In genomic region chr2:131041402-131042160, GRCh38 we compare ENCODE assay signal across 19 cellular contexts. TPM values are rescaled to one million over a fixed set of nuclear protein-coding genes. Genes with fewer than 3 reads are reported as not detected.
A peak's percentile ranks its signal among the peaks of the same experiment; 100 is the strongest.
DNase-seq lines count a peak whose midpoint lies in the region; ATAC-seq, FAIRE-seq and TF ChIP-seq lines count a peak whose summit lies in the region.
"Had no signal": no experiment of that assay in that cellular context is flagged by ENCODE, and none has a peak within 500 bp of the region (broad histone marks: within the 10 kb centered on the region; RNA-seq: fewer than 3 reads in every experiment).

No MANE protein-coding gene starts in this region.

- POLR2A ChIA-PET in GM10248 (lab: Yijun Ruan, JAX): no interaction called here

- H3K4me1 Mint-ChIP-seq in activated CD8-positive, alpha-beta memory T cell treated with anti-CD3 and anti-CD28 coated beads, Interleukin-2, amount 10 ng/mL, durations not matched to agents 7 days and 5 days: peaks cover 30% of the 10 kb centered on the region

- 66 to 67% methylated on average over 8 to 14 of the region's 14 CpGs for whole genome bisulfite sequencing in body of pancreas, 2 donors
- WGBS in pancreas, 2 donors: 72% methylated on average over 14 of the region's 14 CpGs
- 93% methylated on average over 14 of the region's 14 CpGs for WGBS in prostate gland

- H3K36me3 ChIP-seq in KOPT-K1 (ENCODE audit: insufficient read depth, low read length) (peaks cover 7% of the 10 kb centered on the region; the same call in 1 of the 2 replicates), body of pancreas (replicated peaks in 1 of 2; ENCODE audit: insufficient read depth in 1 of 2, low read depth in 2 of 2) (no peaks in the 10 kb centered on the region), pancreas (peaks cover 0 to 2% (median 0%) of the 10 kb centered on the region in 3 donors), prostate gland (peaks cover 0 to 2% of the 10 kb centered on the region in 2 donors)
- H3K36me3 ChIP-seq: adrenal gland had no signal

- DNase-seq in activated CD8-positive, alpha-beta memory T cell treated with anti-CD3 and anti-CD28 coated beads, Interleukin-2, amount 10 ng/mL, durations not matched to agents 7 days and 5 days: no peak
- no peak for DNase-seq in activated CD8-positive, alpha-beta memory T cell treated with anti-CD3 and anti-CD28 coated beads, Interleukin-2, amount 50 U/mL, for 48 hours
- DNase-seq in body of pancreas (no peak), pancreas (no peak), GM10248 (ENCODE audit: extremely low spot score) (no peak), prostate gland (ENCODE audit: low spot score) (no peak), amygdala (lab: John Stamatoyannopoulos, UW) (no peak)
- DNase-seq: cerebellar nuclear complex, COR-L47, Karpas-422, mucosa of descending colon, upper lobe of left lung, WERI-Rb-1 had no signal

- peak; percentile 45 for ATAC-seq in activated CD8-positive, alpha-beta memory T cell treated with anti-CD3 and anti-CD28 coated beads, Interleukin-2, amount 10 ng/mL, durations not matched to agents 7 days and 5 days
- ATAC-seq in body of pancreas: no peak
- no peak for ATAC-seq in pancreas
- ATAC-seq: mucosa of descending colon had no signal

- no peaks in the 10 kb centered on the region for H3K9me3 Mint-ChIP-seq in activated CD8-positive, alpha-beta memory T cell treated with anti-CD3 and anti-CD28 coated beads, Interleukin-2, amount 10 ng/mL, durations not matched to agents 7 days and 5 days (ENCODE audit: low read depth)
- H3K9me3 Mint-ChIP-seq: GM23338 had no signal

- peaks cover 29% of the 10 kb centered on the region for H3K4me1 ChIP-seq in body of pancreas
- H3K4me1 ChIP-seq in pancreas: peaks cover 5 to 14% (median 10%) of the 10 kb centered on the region in 3 donors
- H3K4me1 ChIP-seq in prostate gland (replicated peaks): no peaks in the 10 kb centered on the region
- H3K4me1 ChIP-seq: adrenal gland, parathyroid adenoma had no signal

- H3K27ac ChIP-seq in KOPT-K1 (ENCODE audit: low read depth, low read length, poor library complexity, severe bottlenecking) (peak overlapping the region; percentile 40), body of pancreas (peak overlapping the region; percentile 75 to 80 (median 78)), pancreas (peak overlapping the region in 3 of 4 donors; percentile 1 to 64 (median 53)), prostate gland (no peak overlapping the region)
- H3K27ac ChIP-seq: adrenal gland, parathyroid adenoma, upper lobe of left lung, WERI-Rb-1 had no signal

- TF ChIP-seq POLR2A in body of pancreas (IDR thresholded peaks at IDR 0.05): no peak
- no peak for TF ChIP-seq POLR2A in prostate gland (IDR thresholded peaks at IDR 0.05)

- peaks cover 22% of the 10 kb centered on the region for H3K27me3 Mint-ChIP-seq in activated CD8-positive, alpha-beta memory T cell treated with anti-CD3 and anti-CD28 coated beads, Interleukin-2, amount 10 ng/mL, durations not matched to agents 7 days and 5 days

- H3K36me3 Mint-ChIP-seq in activated CD8-positive, alpha-beta memory T cell treated with anti-CD3 and anti-CD28 coated beads, Interleukin-2, amount 10 ng/mL, durations not matched to agents 7 days and 5 days: no peaks in the 10 kb centered on the region

- CTCF ChIA-PET in activated CD8-positive, alpha-beta memory T cell treated with anti-CD3 and anti-CD28 coated beads, Interleukin-2, amount 10 ng/mL, durations not matched to agents 7 days and 5 days (lab: Charles Lee): interaction anchor here (1.0 to 1.9 kb wide), 6 partner anchors 31 to 244 kb away, joined by 3 to 8 read pairs (median 4); no protein-coding TSS in a partner anchor
- CTCF ChIA-PET in GM10248 (lab: Yijun Ruan, JAX): interaction anchor here (1.4 to 1.9 kb wide), 2 partner anchors 17 to 34 kb away, joined by 3 to 6 read pairs; no protein-coding TSS in a partner anchor

- TF ChIP-seq CTCF in body of pancreas (IDR thresholded peaks at IDR 0.05): no peak
- no peak for TF ChIP-seq CTCF in pancreas (IDR thresholded peaks at IDR 0.05)
- TF ChIP-seq CTCF in GM10248 (IDR thresholded peaks at IDR 0.05; ENCODE audit: control extremely low read depth, extremely low read depth, low read depth, missing control alignments): no peak
- TF ChIP-seq CTCF in prostate gland (IDR thresholded peaks at IDR 0.05): no peak

- no peaks in the 10 kb centered on the region for H3K9me3 ChIP-seq in KOPT-K1 (ENCODE audit: insufficient read depth, low read length, poor library complexity, severe bottlenecking)
- H3K9me3 ChIP-seq in body of pancreas: no peaks in the 10 kb centered on the region
- H3K9me3 ChIP-seq in pancreas: no peaks in the 10 kb centered on the region
- no peaks in the 10 kb centered on the region for H3K9me3 ChIP-seq in prostate gland
- H3K9me3 ChIP-seq: adrenal gland, mucosa of descending colon, upper lobe of left lung had no signal

- intact Hi-C loops in body of pancreas (cut with DNase I): no loop called here
- intact Hi-C loops in pancreas (cut with DNase I): no loop called here
- intact Hi-C loops in prostate gland (cut with DNase I): no loop called here

- H3K4me3 Mint-ChIP-seq in activated CD8-positive, alpha-beta memory T cell treated with anti-CD3 and anti-CD28 coated beads, Interleukin-2, amount 10 ng/mL, durations not matched to agents 7 days and 5 days: peak overlapping the region; percentile 57
- H3K4me3 Mint-ChIP-seq: GM23338 had no signal

- FAIRE-seq in pancreas (lab: Jason Lieb, UNC): no peak
- FAIRE-seq: endometrium, GM12891 had no signal

- H3K4me3 ChIP-seq in body of pancreas: no peak overlapping the region
- peak overlapping the region in 2 of 4 donors; percentile 7 to 16 for H3K4me3 ChIP-seq in pancreas
- no peak overlapping the region for H3K4me3 ChIP-seq in prostate gland
- H3K4me3 ChIP-seq: adrenal gland, GM23338, mucosa of descending colon, upper lobe of left lung had no signal

- H3K27ac Mint-ChIP-seq in activated CD8-positive, alpha-beta memory T cell treated with anti-CD3 and anti-CD28 coated beads, Interleukin-2, amount 10 ng/mL, durations not matched to agents 7 days and 5 days: peak overlapping the region; percentile 63
- H3K27ac Mint-ChIP-seq: GM23338 had no signal

- H3K27me3 ChIP-seq in body of pancreas: no peaks in the 10 kb centered on the region
- H3K27me3 ChIP-seq in pancreas: no peaks in the 10 kb centered on the region
- no peaks in the 10 kb centered on the region for H3K27me3 ChIP-seq in prostate gland (replicated peaks; ENCODE audit: insufficient read depth)
- H3K27me3 ChIP-seq: adrenal gland, upper lobe of left lung had no signal

RNA-seq across cellular contexts. Expression of gene FAM168B, which starts 51.7 kb away (rescaled TPM):
- 10 to 100 TPM; 40.6 to 65.5 TPM for total RNA-seq in activated CD8-positive, alpha-beta memory T cell treated with anti-CD3 and anti-CD28 coated beads, Interleukin-2, amount 10 ng/mL, durations not matched to agents 7 days and 5 days
- 10 to 100 TPM; 39.7 to 56.7 TPM for total RNA-seq in body of pancreas
- total RNA-seq in pancreas: 10 to 100 TPM; 26.2 to 37.2 (median 35.6) TPM
- polyA plus RNA-seq in pancreas: 10 to 100 TPM; 11.0 to 17.1 TPM
- total RNA-seq in prostate gland: 100 to 1,000 TPM; 125 to 192 TPM

Comparison
In these comparisons a context has a peak if more than half of its experiments do, and no peak if none do; other contexts are left out.
1. H3K27ac ChIP-seq: peak in KOPT-K1 (single experiment), body of pancreas (4 of 4) and pancreas (3 of 4); none in prostate gland (0 of 2).